ENCODE assay signal across 1 cellular context in genomic region chr1:116404699-116405098, GRCh38.
TF ChIP-seq lines count a peak whose summit lies in the region.

No MANE protein-coding gene starts in this region.

TF ChIP-seq in K562, 482 proteins besides CTCF, POLR2A, EP300 and RAD21 (continued from another document):
- TF ChIP-seq ETV6 (IDR thresholded peaks at IDR 0.05; ENCODE audit: borderline replicate concordance in 1 of 2, low read depth in 2 of 2, low read length in 1 of 2) (no peak), ETV6 (CRISPR knock-in tag; IDR thresholded peaks at IDR 0.05; ENCODE audit: borderline replicate concordance) (0 out of 2 replicates have a peak, but pooled peaks have one; percentile 25)
